ENCODE assay signal across 24 cellular contexts in the genomic region with DNA sequence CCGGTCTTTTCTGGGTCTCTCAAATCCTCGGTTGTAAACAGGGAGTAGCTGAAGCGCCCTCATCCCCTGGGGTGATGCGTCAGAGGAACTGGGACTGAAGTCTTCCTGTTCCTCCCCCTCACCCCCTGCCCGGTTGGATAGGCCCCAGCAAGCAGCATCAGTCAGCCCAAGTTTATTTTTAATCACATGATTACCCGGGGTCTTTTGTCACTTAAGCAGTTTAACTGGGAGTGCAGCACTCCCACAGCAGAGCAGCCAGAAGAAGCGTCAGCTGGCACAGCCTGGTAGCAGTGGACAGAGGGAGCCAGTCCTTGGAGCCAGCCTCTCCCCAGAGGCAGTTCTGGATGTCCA.
DNase-seq lines count a peak whose midpoint lies in the region; ATAC-seq, FAIRE-seq and TF ChIP-seq lines count a peak whose summit lies in the region.
"Had no signal": no experiment of that assay in that cellular context is flagged by ENCODE, and none has a peak within 500 bp of the region (broad histone marks: within the 10 kb centered on the region; RNA-seq: fewer than 3 reads in every experiment).

No MANE protein-coding gene starts in this region.

- WGBS in H1 (ENCODE audit: extremely low coverage in 1 of 2, insufficient coverage in 1 of 2, insufficient read length in 1 of 2, insufficient replicate concordance in 2 of 2, low coverage in 1 of 2, low lambda C conversion rate in 2 of 2, missing lambda C conversion rate in 1 of 2), 2 experiments, result 87% methylated on average over 7 of the region's 7 CpGs; no CpG with 5 or more reads in 1 of the 2 experiments
- WGBS in neuronal stem cell (ENCODE audit: extremely low coverage in 2 of 2, insufficient read length in 2 of 2, insufficient replicate concordance in 1 of 2), 2 donors, result no CpG with 5 or more reads among the region's 7 CpGs

- no peak for TF ChIP-seq POLR2A in H1 (IDR thresholded peaks at IDR 0.05; ENCODE audit: control extremely low read depth in 1 of 2, low read depth in 2 of 2, low read length in 2 of 2)

- intact Hi-C loops in upper lobe of right lung (cut with DNase I), result no loop called here

- H2BK15ac ChIP-seq in H1 (ENCODE audit: low read length) (no peak overlapping the region), neuronal stem cell (ENCODE audit: low read length) (no peak overlapping the region)

- H3K4me2 ChIP-seq in H1 (ENCODE audit: insufficient read depth in 1 of 2, low read depth in 2 of 2, low read length in 2 of 2) (no peak overlapping the region), neuronal stem cell (ENCODE audit: insufficient read depth, low read length, poor library complexity, severe bottlenecking) (no peak overlapping the region)
- H3K4me2 ChIP-seq: GM23338 had no signal

- peaks cover 4% of the 10 kb centered on the region; the same call in 1 of the 2 replicates for H3K23me2 ChIP-seq in H1 (ENCODE audit: low read depth, low read length)

- H3K36me3 ChIP-seq in H1 (ENCODE audit: control insufficient read depth in 2 of 4, insufficient read depth in 4 of 4, low read length in 3 of 4) (no peaks in the 10 kb centered on the region), neuronal stem cell (replicated peaks in 1 of 2; ENCODE audit: control insufficient read depth in 2 of 2, insufficient read depth in 2 of 2, low read length in 2 of 2) (no peaks in the 10 kb centered on the region), upper lobe of right lung (no peaks in the 10 kb centered on the region)
- H3K36me3 ChIP-seq: HAP-1, MG63, SJCRH30 had no signal

- no peak overlapping the region for H3K27ac ChIP-seq in H1 (ENCODE audit: low read depth, low read length)
- no peak overlapping the region for H3K27ac ChIP-seq in neuronal stem cell (replicated peaks; ENCODE audit: low read length)
- no peak overlapping the region for H3K27ac ChIP-seq in upper lobe of right lung
- H3K27ac ChIP-seq: SJCRH30 had no signal

- no peak overlapping the region for H3K23ac ChIP-seq in H1 (ENCODE audit: insufficient read length)
- no peak overlapping the region for H3K23ac ChIP-seq in neuronal stem cell (ENCODE audit: low read depth, low read length, poor library complexity)

- no peak overlapping the region for H4K8ac ChIP-seq in H1 (ENCODE audit: extremely low read depth, insufficient read depth, low read length)
- no peak overlapping the region for H4K8ac ChIP-seq in neuronal stem cell (ENCODE audit: low read depth, low read length)

- H3K4ac ChIP-seq in H1 (replicated peaks; ENCODE audit: insufficient read length, low read depth, low read length), result peak overlapping the region; percentile 14
- no peak overlapping the region for H3K4ac ChIP-seq in neuronal stem cell (ENCODE audit: low read length)

- TF ChIP-seq CTCF in H1 (IDR thresholded peaks at IDR 0.05; ENCODE audit: control extremely low read depth in 1 of 3, insufficient read depth in 1 of 3, low read depth in 1 of 3, low read length in 3 of 3) (no peak), upper lobe of right lung (IDR thresholded peaks at IDR 0.05) (no peak), D721Med (IDR thresholded peaks at IDR 0.05; ENCODE audit: insufficient read depth, missing control alignments) (no peak)

- H3K9me3 ChIP-seq in H1 (ENCODE audit: insufficient read depth in 2 of 2, low read depth in 1 of 2, low read length in 1 of 2) (no peaks in the 10 kb centered on the region), neuronal stem cell (replicated peaks in 1 of 2; ENCODE audit: control insufficient read depth in 2 of 2, insufficient read depth in 1 of 2, low read depth in 1 of 2, low read length in 2 of 2) (peaks cover 0 to 2% of the 10 kb centered on the region in 2 donors), upper lobe of right lung (no peaks in the 10 kb centered on the region)
- H3K9me3 ChIP-seq: HAP-1, MG63, SJCRH30 had no signal

- H2BK20ac ChIP-seq in H1 (ENCODE audit: low read length), result no peak overlapping the region

- H3K56ac ChIP-seq in H1 (replicated peaks; ENCODE audit: insufficient read length, low read depth, low read length), result no peak overlapping the region

- no peaks in the 10 kb centered on the region for H3K79me2 ChIP-seq in H1 (ENCODE audit: control insufficient read depth in 1 of 2, insufficient read depth in 2 of 2, low read length in 2 of 2)

- H3K4me1 ChIP-seq in H1 (replicated peaks in 1 of 4; ENCODE audit: control insufficient read depth in 3 of 4, insufficient read depth in 4 of 4, low read length in 3 of 4), result peaks cover 10 to 27% (median 14%) of the 10 kb centered on the region in 4 experiments
- H3K4me1 ChIP-seq in neuronal stem cell (ENCODE audit: control insufficient read depth in 2 of 2, insufficient read depth in 1 of 2, low read depth in 1 of 2, low read length in 2 of 2), result peaks cover 10 to 16% of the 10 kb centered on the region in 2 donors
- no peaks in the 10 kb centered on the region for H3K4me1 ChIP-seq in upper lobe of right lung
- H3K4me1 ChIP-seq: HAP-1, SJCRH30 had no signal

- H2AFZ ChIP-seq in H1 (ENCODE audit: low read length) (no peak overlapping the region), neuronal stem cell (ENCODE audit: low read length) (no peak overlapping the region)
- H2AFZ ChIP-seq: GM23338 had no signal

- H3K4me3 ChIP-seq in H1 (ENCODE audit: extremely low read depth in 1 of 4, insufficient read depth in 2 of 4, low read depth in 3 of 4, low read length in 4 of 4), result no peak overlapping the region
- H3K4me3 ChIP-seq in neuronal stem cell (ENCODE audit: low read length in 2 of 2), result no peak overlapping the region
- no peak overlapping the region for H3K4me3 ChIP-seq in upper lobe of right lung
- H3K4me3 ChIP-seq: GM23338, HAP-1, MG63, SJCRH30 had no signal

- DNase-seq in NCI-H146 (lab: John Stamatoyannopoulos, UW), result peak; percentile 68
- no peak for DNase-seq in H1 (ENCODE audit: low read depth in 1 of 2, low spot score in 2 of 2)
- DNase-seq in neuronal stem cell (ENCODE audit: low spot score), result no peak
- DNase-seq in upper lobe of right lung, result peak; percentile 40
- DNase-seq in EL, result no peak
- DNase-seq in D721Med (ENCODE audit: insufficient read length, low spot score), result no peak
- DNase-seq in NCI-H1105 (lab: John Stamatoyannopoulos, UW), result no peak
- DNase-seq: Calu3; DMS153; DND-41; HFFc6; KBM-7; MG63; NCI-H1694 treated with DMSO at 0.1 percent for 48 hours; NCI-H2081; NCI-H226; NCI-H510A; NK-92 treated with Interleukin-12 subunit alpha and Interleukin-12 subunit beta, amount 100 ng/mL, for 24 hours; PC-3; SJCRH30 had no signal

- TF ChIP-seq RAD21 in H1 (IDR thresholded peaks at IDR 0.05 in 1 of 2, conservative IDR thresholded peaks at IDR 0.05 in 1 of 2; ENCODE audit: low read depth in 2 of 2, low read length in 2 of 2), result no peak

- H3K27me3 ChIP-seq in H1 (replicated peaks in 1 of 4; ENCODE audit: control insufficient read depth in 3 of 4, extremely low read depth in 1 of 4, insufficient read depth in 3 of 4, low read length in 3 of 4) (no peaks in the 10 kb centered on the region), neuronal stem cell (ENCODE audit: control insufficient read depth in 3 of 3, insufficient read depth in 3 of 3, low read depth in 1 of 3, low read length in 3 of 3) (peaks cover 0 to 10% (median 0%) of the 10 kb centered on the region in 3 experiments), upper lobe of right lung (no peaks in the 10 kb centered on the region)
- H3K27me3 ChIP-seq: MG63, SJCRH30 had no signal

- H2BK12ac ChIP-seq in H1 (ENCODE audit: low read depth, low read length) (no peak overlapping the region), neuronal stem cell (ENCODE audit: low read length) (no peak overlapping the region)

- POLR2A ChIA-PET in H1 (lab: Charles Lee; ENCODE audit: partially characterized antibody), result no interaction called here

- CTCF ChIA-PET in H1 (lab: Charles Lee; ENCODE audit: partially characterized antibody), result interaction anchor here (0.7 to 1.8 kb wide), 8 partner anchors 16 to 280 kb away, joined by 3 to 6 read pairs (median 3); no protein-coding TSS in a partner anchor

- H3K9ac ChIP-seq in H1 (replicated peaks in 1 of 4; ENCODE audit: extremely low read depth in 1 of 4, low read depth in 3 of 4, low read length in 3 of 4), result no peak overlapping the region
- no peak overlapping the region for H3K9ac ChIP-seq in neuronal stem cell (ENCODE audit: low read depth, low read length, poor library complexity)

- peaks cover 4% of the 10 kb centered on the region; the same call in 1 of the 2 replicates for H3K79me1 ChIP-seq in H1 (ENCODE audit: low read depth, low read length)
- H3K79me1 ChIP-seq in neuronal stem cell (ENCODE audit: low read depth, low read length), result no peaks in the 10 kb centered on the region

- TF ChIP-seq EP300 in H1 (IDR thresholded peaks at IDR 0.05; ENCODE audit: borderline replicate concordance in 1 of 2, low read depth in 2 of 2, low read length in 2 of 2), result no peak

- H4K91ac ChIP-seq in H1 (replicated peaks; ENCODE audit: insufficient read length, low read length), result no peak overlapping the region
- no peak overlapping the region for H4K91ac ChIP-seq in neuronal stem cell (ENCODE audit: low read depth, low read length, poor library complexity)

- H2BK120ac ChIP-seq in H1 (replicated peaks; ENCODE audit: low read depth, low read length), result no peak overlapping the region
- H2BK120ac ChIP-seq in neuronal stem cell (ENCODE audit: low read depth, low read length), result no peak overlapping the region

- H2AK5ac ChIP-seq in H1 (ENCODE audit: low read depth, low read length) (no peak overlapping the region), neuronal stem cell (ENCODE audit: low read depth, low read length) (peak overlapping the region; percentile 38)

- H4K5ac ChIP-seq in H1 (ENCODE audit: insufficient read length, low read depth, low read length), result no peak overlapping the region

- no peak overlapping the region for H3K14ac ChIP-seq in H1 (ENCODE audit: insufficient read length)
- H3K14ac ChIP-seq in neuronal stem cell (ENCODE audit: low read length), result no peak overlapping the region

- no peaks in the 10 kb centered on the region for H4K20me1 ChIP-seq in H1 (replicated peaks in 1 of 2; ENCODE audit: control insufficient read depth in 1 of 2, insufficient read depth in 2 of 2, low read length in 2 of 2)

- H3K18ac ChIP-seq in H1 (ENCODE audit: extremely low read depth, low read length), result no peak overlapping the region
- no peak overlapping the region for H3K18ac ChIP-seq in neuronal stem cell (ENCODE audit: low read length)

- H2BK5ac ChIP-seq in H1 (ENCODE audit: low read depth, low read length) (no peak overlapping the region), neuronal stem cell (ENCODE audit: low read length) (no peak overlapping the region)

- FAIRE-seq in H1 (lab: Jason Lieb, UNC) (no peak), D721Med (lab: Jason Lieb, UNC) (no peak)
- FAIRE-seq: GM18507 had no signal

- ATAC-seq in upper lobe of right lung, result no peak
- ATAC-seq: GM23338, PC-3, SK-N-SH treated with all-trans-retinoic acid at 6 μM for 48 hours had no signal

TF ChIP-seq in H1, 55 proteins besides CTCF, POLR2A, EP300 and RAD21 (continues in another document):
- no peak for TF ChIP-seq RXRA (IDR thresholded peaks at IDR 0.05; ENCODE audit: insufficient read depth, low read depth, low read length)
- TF ChIP-seq TEAD4 (IDR thresholded peaks at IDR 0.05; ENCODE audit: low read depth, low read length), result no peak
- no peak for TF ChIP-seq HDAC2 (IDR thresholded peaks at IDR 0.05; ENCODE audit: borderline replicate concordance in 1 of 2, low read depth in 2 of 2, low read length in 2 of 2)
- TF ChIP-seq POU5F1 (IDR thresholded peaks at IDR 0.05; ENCODE audit: low read depth, low read length), result no peak
- TF ChIP-seq YY1 (IDR thresholded peaks at IDR 0.05; ENCODE audit: low read depth, low read length), result no peak

Comparison
In these comparisons a context has a peak if more than half of its experiments do, and no peak if none do; other contexts are left out.
1. DNase-seq: peak in NCI-H146 (single experiment) and upper lobe of right lung (single experiment); none in H1 (0 of 2), neuronal stem cell (single experiment), EL (single experiment), D721Med (single experiment) and NCI-H1105 (single experiment).